Comparison of ENCODE assay signal across 2 cellular contexts in the genomic region with DNA sequence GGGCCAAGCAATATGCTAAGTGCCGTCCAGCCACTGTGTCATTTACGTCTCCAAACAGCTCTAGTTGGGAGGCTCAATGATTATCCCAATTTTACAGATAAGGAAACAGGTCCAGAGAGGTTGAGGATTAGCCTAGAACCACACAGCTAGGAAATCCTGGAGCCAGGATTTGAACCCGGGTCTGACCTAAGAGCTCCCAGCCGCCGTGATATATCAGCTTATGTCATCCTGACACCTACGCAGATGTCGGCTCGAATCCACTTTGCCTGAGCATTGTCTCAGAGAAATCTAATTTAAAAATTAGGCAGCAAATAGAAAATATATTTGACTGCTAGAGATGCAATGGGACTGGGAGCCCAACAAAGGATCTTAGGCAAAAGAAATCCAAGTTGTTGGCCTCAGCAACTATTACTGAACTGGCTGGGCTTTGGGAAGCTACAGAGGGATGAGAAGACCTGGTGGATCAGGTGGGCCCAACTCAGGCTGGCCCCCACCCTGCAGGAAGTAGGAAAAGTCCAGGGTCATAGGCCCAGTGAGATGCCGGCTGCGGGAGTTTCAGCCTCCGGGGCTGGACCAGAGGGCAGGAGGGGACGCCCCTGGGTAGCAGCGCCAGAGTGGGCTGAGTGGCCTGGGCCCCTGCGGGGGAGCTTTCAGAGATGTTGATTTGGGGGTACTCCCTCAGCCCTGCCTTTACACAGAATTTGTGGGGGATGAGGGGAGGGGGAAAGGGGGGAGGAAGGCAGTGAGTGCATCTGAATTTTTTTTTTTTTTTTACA.
TF ChIP-seq lines count a peak whose summit lies in the region.

No MANE protein-coding gene starts in this region.

TF ChIP-seq in SK-N-SH, 30 proteins besides CTCF, POLR2A, EP300 and RAD21 (continued from another document):
- TF ChIP-seq, protein P1, sequence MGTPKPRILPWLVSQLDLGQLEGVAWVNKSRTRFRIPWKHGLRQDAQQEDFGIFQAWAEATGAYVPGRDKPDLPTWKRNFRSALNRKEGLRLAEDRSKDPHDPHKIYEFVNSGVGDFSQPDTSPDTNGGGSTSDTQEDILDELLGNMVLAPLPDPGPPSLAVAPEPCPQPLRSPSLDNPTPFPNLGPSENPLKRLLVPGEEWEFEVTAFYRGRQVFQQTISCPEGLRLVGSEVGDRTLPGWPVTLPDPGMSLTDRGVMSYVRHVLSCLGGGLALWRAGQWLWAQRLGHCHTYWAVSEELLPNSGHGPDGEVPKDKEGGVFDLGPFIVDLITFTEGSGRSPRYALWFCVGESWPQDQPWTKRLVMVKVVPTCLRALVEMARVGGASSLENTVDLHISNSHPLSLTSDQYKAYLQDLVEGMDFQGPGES (IDR thresholded peaks at IDR 0.05; ENCODE audit: low read depth, low read length): no peak
- TF ChIP-seq TCF12 (IDR thresholded peaks at IDR 0.05): no peak
- no peak for TF ChIP-seq GATA2 (CRISPR knock-in tag; IDR thresholded peaks at IDR 0.05)
- no peak for TF ChIP-seq MEF2A (IDR thresholded peaks at IDR 0.05; ENCODE audit: borderline replicate concordance, low read depth)
- no peak for TF ChIP-seq NFIC (IDR thresholded peaks at IDR 0.05; ENCODE audit: borderline replicate concordance)
- no peak for TF ChIP-seq RXRA (IDR thresholded peaks at IDR 0.05; ENCODE audit: borderline replicate concordance, low read depth)
- no peak for TF ChIP-seq REST (IDR thresholded peaks at IDR 0.05; ENCODE audit: low read depth, low read length)
- no peak for TF ChIP-seq YY1 (IDR thresholded peaks at IDR 0.05; ENCODE audit: low read depth)
- TF ChIP-seq GABPA (IDR thresholded peaks at IDR 0.05; ENCODE audit: low read depth): no peak
- TF ChIP-seq ELF1 (IDR thresholded peaks at IDR 0.05): no peak
- no peak for TF ChIP-seq SMC3 (IDR thresholded peaks at IDR 0.05; ENCODE audit: low read depth, low read length)
- no peak for TF ChIP-seq RCOR1 (IDR thresholded peaks at IDR 0.05; ENCODE audit: low read length)
- no peak for TF ChIP-seq RFX5 (IDR thresholded peaks at IDR 0.05; ENCODE audit: low read length)
- TF ChIP-seq USF2 (IDR thresholded peaks at IDR 0.05; ENCODE audit: borderline replicate concordance, low read depth, low read length): no peak
- TF ChIP-seq TAF1 (IDR thresholded peaks at IDR 0.05; ENCODE audit: borderline replicate concordance, low read depth, low read length): no peak
- TF ChIP-seq POLR2AphosphoS5 (IDR thresholded peaks at IDR 0.05; ENCODE audit: low read depth, low read length): no peak
- TF ChIP-seq MAX (IDR thresholded peaks at IDR 0.05; ENCODE audit: low read depth): no peak
- TF ChIP-seq, protein P2, sequence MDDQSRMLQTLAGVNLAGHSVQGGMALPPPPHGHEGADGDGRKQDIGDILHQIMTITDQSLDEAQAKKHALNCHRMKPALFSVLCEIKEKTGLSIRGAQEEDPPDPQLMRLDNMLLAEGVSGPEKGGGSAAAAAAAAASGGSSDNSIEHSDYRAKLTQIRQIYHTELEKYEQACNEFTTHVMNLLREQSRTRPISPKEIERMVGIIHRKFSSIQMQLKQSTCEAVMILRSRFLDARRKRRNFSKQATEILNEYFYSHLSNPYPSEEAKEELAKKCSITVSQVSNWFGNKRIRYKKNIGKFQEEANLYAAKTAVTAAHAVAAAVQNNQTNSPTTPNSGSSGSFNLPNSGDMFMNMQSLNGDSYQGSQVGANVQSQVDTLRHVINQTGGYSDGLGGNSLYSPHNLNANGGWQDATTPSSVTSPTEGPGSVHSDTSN (IDR thresholded peaks at IDR 0.05): no peak

TF ChIP-seq in SK-N-SH treated with all-trans-retinoic acid at 6 μM for 48 hours, 23 proteins besides CTCF, POLR2A, EP300 and RAD21 (continued from another document):
- TF ChIP-seq TSHZ2 (CRISPR knock-in tag; IDR thresholded peaks at IDR 0.05): no peak
- no peak for TF ChIP-seq ISL1 (CRISPR knock-in tag; IDR thresholded peaks at IDR 0.05)
- TF ChIP-seq, protein P3, sequence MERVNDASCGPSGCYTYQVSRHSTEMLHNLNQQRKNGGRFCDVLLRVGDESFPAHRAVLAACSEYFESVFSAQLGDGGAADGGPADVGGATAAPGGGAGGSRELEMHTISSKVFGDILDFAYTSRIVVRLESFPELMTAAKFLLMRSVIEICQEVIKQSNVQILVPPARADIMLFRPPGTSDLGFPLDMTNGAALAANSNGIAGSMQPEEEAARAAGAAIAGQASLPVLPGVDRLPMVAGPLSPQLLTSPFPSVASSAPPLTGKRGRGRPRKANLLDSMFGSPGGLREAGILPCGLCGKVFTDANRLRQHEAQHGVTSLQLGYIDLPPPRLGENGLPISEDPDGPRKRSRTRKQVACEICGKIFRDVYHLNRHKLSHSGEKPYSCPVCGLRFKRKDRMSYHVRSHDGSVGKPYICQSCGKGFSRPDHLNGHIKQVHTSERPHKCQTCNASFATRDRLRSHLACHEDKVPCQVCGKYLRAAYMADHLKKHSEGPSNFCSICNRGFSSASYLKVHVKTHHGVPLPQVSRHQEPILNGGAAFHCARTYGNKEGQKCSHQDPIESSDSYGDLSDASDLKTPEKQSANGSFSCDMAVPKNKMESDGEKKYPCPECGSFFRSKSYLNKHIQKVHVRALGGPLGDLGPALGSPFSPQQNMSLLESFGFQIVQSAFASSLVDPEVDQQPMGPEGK (CRISPR knock-in tag; IDR thresholded peaks at IDR 0.05; ENCODE audit: borderline replicate concordance): no peak
- TF ChIP-seq POU6F1 (CRISPR knock-in tag; IDR thresholded peaks at IDR 0.05; ENCODE audit: borderline replicate concordance, low read depth): no peak
- TF ChIP-seq ARNTL (CRISPR knock-in tag; IDR thresholded peaks at IDR 0.05; ENCODE audit: borderline replicate concordance, low read depth): no peak
- TF ChIP-seq GLIS3 (CRISPR knock-in tag; IDR thresholded peaks at IDR 0.05): no peak
